Comparison of ENCODE assay signal across 13 cellular contexts in the genomic region with DNA sequence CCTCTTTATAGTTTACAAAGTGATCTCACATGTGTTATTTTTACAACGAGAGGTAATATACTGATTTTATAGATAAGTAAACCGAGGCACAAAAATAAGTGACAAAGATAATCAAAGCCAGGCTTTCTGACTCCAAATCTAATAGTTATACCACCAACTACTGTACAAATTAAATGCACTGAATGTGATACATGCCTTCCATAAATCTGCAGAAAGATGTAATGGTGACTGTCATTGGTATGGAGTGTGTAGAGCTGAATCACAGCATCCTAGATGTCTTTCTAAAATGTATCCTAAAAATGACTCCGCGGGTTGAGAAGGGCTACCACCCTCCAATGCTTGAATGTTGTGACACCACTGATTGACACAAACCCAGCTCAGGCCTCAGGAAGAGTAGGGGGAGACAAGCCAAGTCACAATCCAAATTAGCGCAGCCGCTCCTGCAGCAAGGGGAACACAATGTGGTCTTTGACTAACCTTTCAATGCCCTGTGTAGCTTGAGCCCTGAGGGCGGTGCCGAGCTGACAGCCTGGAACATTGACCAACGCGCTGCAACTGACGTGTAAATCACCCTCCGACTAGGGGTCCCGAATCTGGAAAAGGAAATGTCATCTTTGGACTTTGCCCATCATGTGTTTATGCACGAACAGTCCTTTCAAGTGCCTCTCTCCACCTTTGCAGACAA.
DNase-seq lines count a peak whose midpoint lies in the region; ATAC-seq, FAIRE-seq and TF ChIP-seq lines count a peak whose summit lies in the region.
"Had no signal": no experiment of that assay in that cellular context is flagged by ENCODE, and none has a peak within 500 bp of the region (broad histone marks: within the 10 kb centered on the region; RNA-seq: fewer than 3 reads in every experiment).

No MANE protein-coding gene starts in this region.

- BruUV-seq in K562 (replicated peaks; lab: Mats Ljungman, UMichigan), result no TSS peak

- intact Hi-C loops in K562 (cut with micrococcal nuclease), result no loop called here
- intact Hi-C loops in right lobe of liver (cut with DNase I), result no loop called here

- H3K36me3 ChIP-seq in K562 (ENCODE audit: control insufficient read depth, insufficient read depth, low read length) (no peaks in the 10 kb centered on the region), right lobe of liver (no peaks in the 10 kb centered on the region), H7 (replicated peaks; ENCODE audit: control insufficient read depth, insufficient read depth, low read length) (no peaks in the 10 kb centered on the region)
- H3K36me3 ChIP-seq: Peyer's patch had no signal

- H3K4me3 ChIP-seq in K562 (no peak overlapping the region), right lobe of liver (no peak overlapping the region), H7 (ENCODE audit: insufficient read depth, low read depth, low read length) (no peak overlapping the region)
- H3K4me3 ChIP-seq: Peyer's patch had no signal

- H3K27ac ChIP-seq in K562 (ENCODE audit: extremely low read depth, low read depth, low read length), result no peak overlapping the region
- H3K27ac ChIP-seq in right lobe of liver, result peak overlapping the region in 2 of 3 donors; percentile 29 to 31
- H3K27ac ChIP-seq in substantia nigra (ENCODE audit: low read depth, low read length, poor library complexity, severe bottlenecking), result peak overlapping the region; percentile 2
- H3K27ac ChIP-seq: Peyer's patch had no signal

- H3K9ac ChIP-seq in K562 (ENCODE audit: insufficient read depth in 1 of 2, low read depth in 2 of 2, low read length in 2 of 2), result no peak overlapping the region

- ATAC-seq in K562 (no peak), right lobe of liver (peak; percentile 44 to 73 (median 56)), GM21526 (IDR thresholded peaks at IDR 0.05; ENCODE audit: low FRiP score, unreplicated experiment) (no peak)
- no peak for ATAC-seq in stimulated activated memory B cell treated with anti-CD40 and anti-IgM and Interleukin-4, amounts not matched to agents 10 μg/mL and 1 μg/mL and 100 μg/mL, for 72 hours

- POLR2A ChIA-PET in K562 (lab: Yijun Ruan, JAX), result interaction anchor here (0.6 to 0.7 kb wide), 3 partner anchors 11 to 682 kb away, joined by 3 read pairs; no protein-coding TSS in a partner anchor

- no peak overlapping the region for H3K4me3 Mint-ChIP-seq in stimulated activated memory B cell treated with anti-CD40 and anti-IgM and Interleukin-4, amounts not matched to agents 10 μg/mL and 1 μg/mL and 100 μg/mL, for 72 hours
- H3K4me3 Mint-ChIP-seq: H9 had no signal

- WGBS in K562 (ENCODE audit: insufficient coverage, low coverage, missing lambda C conversion rate), result 10% methylated on average over 14 of the region's 14 CpGs
- 52% methylated on average over 6 of the region's 14 CpGs for WGBS in right lobe of liver (ENCODE audit: insufficient coverage, low coverage, low lambda C conversion rate, missing lambda C conversion rate)

- TF ChIP-seq POLR2A in K562 (conservative IDR thresholded peaks at IDR 0.05), result no peak
- no peak for TF ChIP-seq POLR2A in right lobe of liver (IDR thresholded peaks at IDR 0.05)

- H3K9me3 Mint-ChIP-seq in stimulated activated memory B cell treated with anti-CD40 and anti-IgM and Interleukin-4, amounts not matched to agents 10 μg/mL and 1 μg/mL and 100 μg/mL, for 72 hours, result no peaks in the 10 kb centered on the region
- H3K9me3 Mint-ChIP-seq: H9 had no signal

- H3K36me3 Mint-ChIP-seq in stimulated activated memory B cell treated with anti-CD40 and anti-IgM and Interleukin-4, amounts not matched to agents 10 μg/mL and 1 μg/mL and 100 μg/mL, for 72 hours, result no peaks in the 10 kb centered on the region

- H3K4me1 Mint-ChIP-seq in stimulated activated memory B cell treated with anti-CD40 and anti-IgM and Interleukin-4, amounts not matched to agents 10 μg/mL and 1 μg/mL and 100 μg/mL, for 72 hours, result peaks cover 14% of the 10 kb centered on the region

- no peak for TF ChIP-seq EP300 in K562 (IDR thresholded peaks at IDR 0.05; ENCODE audit: low read length)

- H3K27me3 ChIP-seq in K562 (ENCODE audit: control insufficient read depth in 2 of 2, insufficient read depth in 2 of 2, low read length in 2 of 2) (peaks cover 0 to 4% of the 10 kb centered on the region in 2 experiments; a peak in 3 of 5 replicates), right lobe of liver (no peaks in the 10 kb centered on the region), H7 (ENCODE audit: control insufficient read depth, insufficient read depth, low read length) (no peaks in the 10 kb centered on the region)
- H3K27me3 ChIP-seq: Peyer's patch had no signal

- H3K4me2 ChIP-seq in K562 (ENCODE audit: insufficient read depth, low read length), result no peak overlapping the region

- no peak overlapping the region for H2AFZ ChIP-seq in K562 (ENCODE audit: low read depth, low read length)

- CTCF ChIA-PET in K562 (lab: Yijun Ruan, JAX; ENCODE audit: low intra/inter-chr PET ratio), result no interaction called here

- TF ChIP-seq RAD21 in K562 (CRISPR knock-in tag; conservative IDR thresholded peaks at IDR 0.05 in 1 of 2, IDR thresholded peaks at IDR 0.05 in 1 of 2), result no peak

- H3K27me3 Mint-ChIP-seq in stimulated activated memory B cell treated with anti-CD40 and anti-IgM and Interleukin-4, amounts not matched to agents 10 μg/mL and 1 μg/mL and 100 μg/mL, for 72 hours, result no peaks in the 10 kb centered on the region

- H3K9me3 ChIP-seq in K562 (replicated peaks; ENCODE audit: control insufficient read depth, insufficient read depth, low read depth, low read length) (no peaks in the 10 kb centered on the region), right lobe of liver (no peaks in the 10 kb centered on the region)
- H3K9me3 ChIP-seq: Peyer's patch had no signal

- H3K27ac Mint-ChIP-seq in stimulated activated memory B cell treated with anti-CD40 and anti-IgM and Interleukin-4, amounts not matched to agents 10 μg/mL and 1 μg/mL and 100 μg/mL, for 72 hours, result no peak overlapping the region
- H3K27ac Mint-ChIP-seq: H9 had no signal

- in situ Hi-C loops in K562 (cut with MboI), result no loop called here

- no peaks in the 10 kb centered on the region for H4K20me1 ChIP-seq in K562 (replicated peaks; ENCODE audit: control insufficient read depth, insufficient read depth, low read length)

- no peak for TF ChIP-seq CTCF in K562 (IDR thresholded peaks at IDR 0.05 in 2 of 3, conservative IDR thresholded peaks at IDR 0.05 in 1 of 3; ENCODE audit: insufficient read depth in 2 of 3, low read depth in 1 of 3, low read length in 3 of 3)
- TF ChIP-seq CTCF in right lobe of liver (IDR thresholded peaks at IDR 0.05), result no peak

- H3K4me1 ChIP-seq in K562 (replicated peaks in 1 of 2; ENCODE audit: control insufficient read depth in 2 of 2, insufficient read depth in 2 of 2, low read length in 2 of 2), result no peaks in the 10 kb centered on the region
- peaks cover 0 to 36% (median 7%) of the 10 kb centered on the region in 4 donors for H3K4me1 ChIP-seq in right lobe of liver

- no peaks in the 10 kb centered on the region for H3K79me2 ChIP-seq in K562 (ENCODE audit: control insufficient read depth, insufficient read depth, low read length)

- no peaks in the 10 kb centered on the region for H3K9me1 ChIP-seq in K562 (ENCODE audit: control insufficient read depth, insufficient read depth, low read length)

- FAIRE-seq in K562 (lab: Jason Lieb, UNC), result no peak

- DNase-seq in NCI-H69 (lab: John Stamatoyannopoulos, UW), result peak; percentile 41
- no peak for DNase-seq in K562 (ENCODE audit: extremely low read depth in 1 of 4, low spot score in 3 of 4)
- peak in 1 of 3 donors; percentile 69 for DNase-seq in right lobe of liver
- DNase-seq in substantia nigra (lab: John Stamatoyannopoulos, UW), result peak in 6 of 49 donors; percentile 12 to 49 (median 30)
- no peak for DNase-seq in H7
- DNase-seq: NCI-H1694, NCI-H2107, NCI-H446, Peyer's patch, SHP77 had no signal

TF ChIP-seq in K562, 482 proteins besides CTCF, POLR2A, EP300 and RAD21:
- TF ChIP-seq CREM (IDR thresholded peaks at IDR 0.05; ENCODE audit: low read depth), result peak; percentile 24; the same call in 1 of the 2 replicates
- no peak for TF ChIP-seq MAFK (IDR thresholded peaks at IDR 0.05; ENCODE audit: low read length)
TF ChIP-seq in K562: peak in this region for 1.

Comparison
In these comparisons a context has a peak if more than half of its experiments do, and no peak if none do; other contexts are left out.
1. ATAC-seq: peak in right lobe of liver (4 of 4); none in K562 (single experiment), GM21526 (single experiment) and stimulated activated memory B cell treated with anti-CD40 and anti-IgM and Interleukin-4, amounts not matched to agents 10 μg/mL and 1 μg/mL and 100 μg/mL, for 72 hours (single experiment).